In the genomic region with DNA sequence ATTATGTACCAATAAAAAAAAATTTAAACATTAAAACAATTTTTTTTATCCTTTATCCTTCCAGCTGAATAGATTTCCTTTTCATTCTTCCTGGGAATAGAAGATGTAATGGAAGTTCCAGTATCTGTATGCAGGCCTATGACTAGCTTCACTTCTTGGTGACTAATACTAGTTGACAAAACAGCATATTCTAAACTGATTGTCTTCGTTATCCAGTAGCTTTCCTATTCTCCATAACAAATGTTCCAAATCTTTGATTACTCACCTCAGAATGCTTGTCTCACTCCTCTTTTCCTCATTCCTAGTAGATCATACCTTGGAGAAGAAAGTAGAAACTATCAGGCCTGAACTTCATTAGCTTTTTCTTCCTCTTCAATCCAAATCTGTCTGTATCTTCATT, we compare ENCODE assay signal across 1 cellular context.
TF ChIP-seq lines count a peak whose summit lies in the region.

No MANE protein-coding gene starts in this region.

TF ChIP-seq in H1, 55 proteins besides CTCF, POLR2A, EP300 and RAD21:
- TF ChIP-seq SP2 (IDR thresholded peaks at IDR 0.05; ENCODE audit: low read length), result no peak
- no peak for TF ChIP-seq BRCA1 (IDR thresholded peaks at IDR 0.05; ENCODE audit: low read depth, low read length)
- TF ChIP-seq, protein P1, sequence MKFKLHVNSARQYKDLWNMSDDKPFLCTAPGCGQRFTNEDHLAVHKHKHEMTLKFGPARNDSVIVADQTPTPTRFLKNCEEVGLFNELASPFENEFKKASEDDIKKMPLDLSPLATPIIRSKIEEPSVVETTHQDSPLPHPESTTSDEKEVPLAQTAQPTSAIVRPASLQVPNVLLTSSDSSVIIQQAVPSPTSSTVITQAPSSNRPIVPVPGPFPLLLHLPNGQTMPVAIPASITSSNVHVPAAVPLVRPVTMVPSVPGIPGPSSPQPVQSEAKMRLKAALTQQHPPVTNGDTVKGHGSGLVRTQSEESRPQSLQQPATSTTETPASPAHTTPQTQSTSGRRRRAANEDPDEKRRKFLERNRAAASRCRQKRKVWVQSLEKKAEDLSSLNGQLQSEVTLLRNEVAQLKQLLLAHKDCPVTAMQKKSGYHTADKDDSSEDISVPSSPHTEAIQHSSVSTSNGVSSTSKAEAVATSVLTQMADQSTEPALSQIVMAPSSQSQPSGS (IDR thresholded peaks at IDR 0.05; ENCODE audit: low read length), result no peak
- TF ChIP-seq CREB1 (IDR thresholded peaks at IDR 0.05), result no peak
- no peak for TF ChIP-seq EGR1 (IDR thresholded peaks at IDR 0.05; ENCODE audit: borderline replicate concordance, low read depth, low read length)
- TF ChIP-seq KDM5A (IDR thresholded peaks at IDR 0.05; ENCODE audit: low read length), result no peak
- TF ChIP-seq, protein P2, sequence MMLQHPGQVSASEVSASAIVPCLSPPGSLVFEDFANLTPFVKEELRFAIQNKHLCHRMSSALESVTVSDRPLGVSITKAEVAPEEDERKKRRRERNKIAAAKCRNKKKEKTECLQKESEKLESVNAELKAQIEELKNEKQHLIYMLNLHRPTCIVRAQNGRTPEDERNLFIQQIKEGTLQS (IDR thresholded peaks at IDR 0.05; ENCODE audit: insufficient read depth, low read depth, low read length), result no peak
- TF ChIP-seq GTF2F1 (IDR thresholded peaks at IDR 0.05; ENCODE audit: borderline replicate concordance, low read depth, low read length), result no peak
- TF ChIP-seq MAFK (IDR thresholded peaks at IDR 0.05; ENCODE audit: low read depth, low read length), result no peak
- TF ChIP-seq NRF1 (IDR thresholded peaks at IDR 0.05; ENCODE audit: low read depth, low read length), result no peak
- no peak for TF ChIP-seq RFX5 (IDR thresholded peaks at IDR 0.05; ENCODE audit: borderline replicate concordance, low read depth, low read length)
- no peak for TF ChIP-seq HDAC2 (IDR thresholded peaks at IDR 0.05; ENCODE audit: borderline replicate concordance in 1 of 2, low read depth in 2 of 2, low read length in 2 of 2)
- TF ChIP-seq TBP (IDR thresholded peaks at IDR 0.05; ENCODE audit: low read depth, low read length), result no peak
- no peak for TF ChIP-seq EZH2 (IDR thresholded peaks at IDR 0.05; ENCODE audit: low read depth, low read length, severe bottlenecking)
